In genomic region chr7:142603870-142604448, GRCh38 we compare ENCODE assay signal across 8 cellular contexts.
DNase-seq lines count a peak whose midpoint lies in the region; ATAC-seq and TF ChIP-seq lines count a peak whose summit lies in the region.

No MANE protein-coding gene starts in this region.

- H3K27me3 ChIP-seq in lung (ENCODE audit: control insufficient read depth, insufficient read depth), result no peaks in the 10 kb centered on the region

- H3K9me3 ChIP-seq in lung (ENCODE audit: control insufficient read depth in 2 of 2, insufficient read depth in 1 of 2, low read length in 1 of 2), result no peaks in the 10 kb centered on the region

- H3K4me1 ChIP-seq in lung (ENCODE audit: control insufficient read depth in 2 of 2, insufficient read depth in 2 of 2, low read length in 2 of 2), result no peaks in the 10 kb centered on the region

- ATAC-seq in GM19328 (IDR thresholded peaks at IDR 0.05; ENCODE audit: unreplicated experiment) (peak; percentile 54), lung (ENCODE audit: insufficient read depth, low FRiP score) (no peak), GM18909 (IDR thresholded peaks at IDR 0.05; ENCODE audit: poor library complexity, unreplicated experiment) (no peak)
- ATAC-seq in stimulated activated naive CD8-positive, alpha-beta T cell treated with anti-CD3 and anti-CD28 coated beads, Interleukin-15, amount 100 ng/mL, for 72 hours, result peak; percentile 59

- H3K27ac Mint-ChIP-seq in stimulated activated naive CD8-positive, alpha-beta T cell treated with anti-CD3 and anti-CD28 coated beads, Interleukin-15, amount 100 ng/mL, for 72 hours, result no peak overlapping the region

- H3K4me3 Mint-ChIP-seq in stimulated activated naive CD8-positive, alpha-beta T cell treated with anti-CD3 and anti-CD28 coated beads, Interleukin-15, amount 100 ng/mL, for 72 hours, result peak overlapping the region in 1 of 2 donors; percentile 50

- peaks cover under 1% of the 10 kb centered on the region for H3K4me1 Mint-ChIP-seq in stimulated activated naive CD8-positive, alpha-beta T cell treated with anti-CD3 and anti-CD28 coated beads, Interleukin-15, amount 100 ng/mL, for 72 hours

- peak; percentile 82 for DNase-seq in COLO829 (ENCODE audit: low spot score)
- peak; percentile 34 for DNase-seq in NCI-H1092 (lab: John Stamatoyannopoulos, UW)
- DNase-seq in T-helper 9 cell, result peak; percentile 43
- peak; percentile 52 for DNase-seq in central memory CD4-positive, alpha-beta T cell
- no peak for DNase-seq in lung (ENCODE audit: low spot score)
- DNase-seq in stimulated activated naive CD8-positive, alpha-beta T cell treated with anti-CD3 and anti-CD28 coated beads, Interleukin-15, amount 100 ng/mL, for 72 hours, result peak; percentile 37 to 38

- peak; percentile 33 for TF ChIP-seq CTCF in lung (IDR thresholded peaks at IDR 0.05; ENCODE audit: control extremely low read depth, extremely low read depth)

- peaks cover 2% of the 10 kb centered on the region for H3K27me3 Mint-ChIP-seq in stimulated activated naive CD8-positive, alpha-beta T cell treated with anti-CD3 and anti-CD28 coated beads, Interleukin-15, amount 100 ng/mL, for 72 hours

- 17 to 18% methylated on average over 9 of the region's 9 CpGs for WGBS in lung, 2 donors

- no peaks in the 10 kb centered on the region for H3K9me3 Mint-ChIP-seq in stimulated activated naive CD8-positive, alpha-beta T cell treated with anti-CD3 and anti-CD28 coated beads, Interleukin-15, amount 100 ng/mL, for 72 hours

- no peak overlapping the region for H3K4me3 ChIP-seq in lung

- no peak overlapping the region for H3K27ac ChIP-seq in lung (ENCODE audit: low read depth in 1 of 2, low read length in 1 of 2)

- H3K36me3 ChIP-seq in lung (ENCODE audit: control insufficient read depth in 2 of 2, insufficient read depth in 2 of 2, low read length in 2 of 2), result no peaks in the 10 kb centered on the region

Comparison
In these comparisons a context has a peak if more than half of its experiments do, and no peak if none do; other contexts are left out.
1. ATAC-seq: peak in GM19328 (single experiment) and stimulated activated naive CD8-positive, alpha-beta T cell treated with anti-CD3 and anti-CD28 coated beads, Interleukin-15, amount 100 ng/mL, for 72 hours (single experiment); none in lung (single experiment) and GM18909 (single experiment).